ENCODE assay signal across 8 cellular contexts in the genomic region with DNA sequence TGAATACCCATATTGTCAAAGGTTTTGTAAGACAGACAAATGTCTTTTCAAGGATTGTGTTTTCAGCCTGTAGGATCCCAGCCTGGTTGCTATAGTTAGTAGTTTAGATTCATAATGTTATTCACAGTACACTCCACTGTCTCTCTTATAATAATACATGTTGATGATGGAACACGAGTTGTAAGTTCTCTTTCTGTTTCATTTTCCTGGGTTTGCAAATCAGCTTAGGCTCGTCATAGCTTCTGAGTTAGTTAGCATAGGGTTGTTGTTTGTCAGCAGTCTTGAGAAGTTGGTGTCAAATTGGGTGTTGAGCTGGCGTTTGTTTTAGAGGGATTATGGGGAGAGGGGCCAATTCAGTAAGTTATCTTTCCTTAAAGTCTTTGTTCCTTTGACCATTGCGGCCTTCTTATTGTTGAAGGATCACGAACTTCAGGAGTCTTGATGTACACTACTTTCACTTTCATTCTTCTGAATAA. TPM values are rescaled to one million over a fixed set of nuclear protein-coding genes. Genes with fewer than 3 reads are reported as not detected.
DNase-seq lines count a peak whose midpoint lies in the region; ATAC-seq, FAIRE-seq and TF ChIP-seq lines count a peak whose summit lies in the region.

No MANE protein-coding gene starts in this region.

- no peaks in the 10 kb centered on the region for H4K20me1 ChIP-seq in Karpas-422 (ENCODE audit: insufficient read depth, low read depth, low read length)

- H3K4me1 ChIP-seq in Karpas-422 (ENCODE audit: low read length): no peaks in the 10 kb centered on the region
- peaks cover 4 to 24% of the 10 kb centered on the region in 2 donors for H3K4me1 ChIP-seq in muscle layer of duodenum (ENCODE audit: control insufficient read depth in 1 of 2, insufficient read depth in 2 of 2, low read length in 2 of 2)

- no peak for TF ChIP-seq CTCF in cardiac fibroblast (IDR thresholded peaks at IDR 0.05; ENCODE audit: low read depth, low read length)

- H3K4me3 ChIP-seq in Karpas-422 (ENCODE audit: low read length) (no peak overlapping the region), cardiac fibroblast (replicated peaks in 1 of 2; ENCODE audit: low read depth in 2 of 2, low read length in 2 of 2) (peak overlapping the region; percentile 19 to 48), muscle layer of duodenum (ENCODE audit: low read depth in 1 of 2, low read length in 2 of 2) (peak overlapping the region; percentile 55 to 65)

- TF ChIP-seq POLR2A in GM12892 (IDR thresholded peaks at IDR 0.05; ENCODE audit: low read depth, low read length): no peak

- H3K4me2 ChIP-seq in Karpas-422 (ENCODE audit: low read depth, low read length, poor library complexity, severe bottlenecking): peak overlapping the region; percentile 9

- H3K9me3 ChIP-seq in Karpas-422 (ENCODE audit: low read length): peaks cover 16% of the 10 kb centered on the region
- H3K9me3 ChIP-seq in muscle layer of duodenum (ENCODE audit: control insufficient read depth in 1 of 2, low read length in 2 of 2): no peaks in the 10 kb centered on the region

- FAIRE-seq in GM12892 (lab: Jason Lieb, UNC): peak; percentile 86

- H3K9ac ChIP-seq in Karpas-422 (ENCODE audit: low read length): no peak overlapping the region

- H3K79me2 ChIP-seq in Karpas-422 (ENCODE audit: low read length): no peaks in the 10 kb centered on the region

- H3K27me3 ChIP-seq in Karpas-422 (ENCODE audit: low read length) (no peaks in the 10 kb centered on the region), muscle layer of duodenum (ENCODE audit: low read depth, low read length) (no peaks in the 10 kb centered on the region)

- H3K27ac ChIP-seq in Karpas-422 (ENCODE audit: low read length): no peak overlapping the region
- H3K27ac ChIP-seq in muscle layer of duodenum (ENCODE audit: low read length): peak overlapping the region; percentile 64

- no peak for DNase-seq in GM12892 (ENCODE audit: insufficient read length)
- no peak for DNase-seq in Karpas-422
- DNase-seq in cardiac fibroblast (ENCODE audit: low read depth in 2 of 2): peak; percentile 43 to 75
- DNase-seq in NCI-H1105 (lab: John Stamatoyannopoulos, UW): no peak
- no peak for DNase-seq in OCI-M2 (lab: John Stamatoyannopoulos, UW; ENCODE audit: unreplicated experiment)
- DNase-seq in HUDEP-2 (lab: John Stamatoyannopoulos, UW; ENCODE audit: unreplicated experiment in 76 of 76): no peak

- no peaks in the 10 kb centered on the region for H3K36me3 ChIP-seq in Karpas-422 (ENCODE audit: insufficient read depth, low read length)
- H3K36me3 ChIP-seq in muscle layer of duodenum (ENCODE audit: control insufficient read depth in 1 of 2, insufficient read depth in 2 of 2, low read length in 2 of 2): no peaks in the 10 kb centered on the region

- H2AFZ ChIP-seq in Karpas-422 (ENCODE audit: low read length): 0 out of 2 replicates have a peak overlapping the region, but pooled peaks have one; percentile 17

- H3K9me2 ChIP-seq in Karpas-422 (replicated peaks; ENCODE audit: insufficient read depth, low read length): no peaks in the 10 kb centered on the region

- peak; percentile 94 for ATAC-seq in GM21619 (IDR thresholded peaks at IDR 0.05; ENCODE audit: unreplicated experiment)

RNA-seq across cellular contexts. Expression of a gene that starts 45.8 kb away (rescaled TPM):
- 27.7 TPM for polyA plus RNA-seq in GM12892 (2012; ENCODE audit: missing spikeins)
- total RNA-seq in Karpas-422 (2014; rRNA removed; shearing (Covaris generic); ENCODE audit: low replicate concordance): 0.04 TPM in 1 of 2 replicates, not detected in the other

Comparison
In these comparisons a context has a peak if more than half of its experiments do, and no peak if none do; other contexts are left out.
1. DNase-seq: peak in cardiac fibroblast (2 of 2); none in GM12892 (single experiment), Karpas-422 (single experiment), NCI-H1105 (single experiment), OCI-M2 (single experiment) and HUDEP-2 (0 of 76).